Comparison of ENCODE assay signal across 9 cellular contexts in the genomic region with DNA sequence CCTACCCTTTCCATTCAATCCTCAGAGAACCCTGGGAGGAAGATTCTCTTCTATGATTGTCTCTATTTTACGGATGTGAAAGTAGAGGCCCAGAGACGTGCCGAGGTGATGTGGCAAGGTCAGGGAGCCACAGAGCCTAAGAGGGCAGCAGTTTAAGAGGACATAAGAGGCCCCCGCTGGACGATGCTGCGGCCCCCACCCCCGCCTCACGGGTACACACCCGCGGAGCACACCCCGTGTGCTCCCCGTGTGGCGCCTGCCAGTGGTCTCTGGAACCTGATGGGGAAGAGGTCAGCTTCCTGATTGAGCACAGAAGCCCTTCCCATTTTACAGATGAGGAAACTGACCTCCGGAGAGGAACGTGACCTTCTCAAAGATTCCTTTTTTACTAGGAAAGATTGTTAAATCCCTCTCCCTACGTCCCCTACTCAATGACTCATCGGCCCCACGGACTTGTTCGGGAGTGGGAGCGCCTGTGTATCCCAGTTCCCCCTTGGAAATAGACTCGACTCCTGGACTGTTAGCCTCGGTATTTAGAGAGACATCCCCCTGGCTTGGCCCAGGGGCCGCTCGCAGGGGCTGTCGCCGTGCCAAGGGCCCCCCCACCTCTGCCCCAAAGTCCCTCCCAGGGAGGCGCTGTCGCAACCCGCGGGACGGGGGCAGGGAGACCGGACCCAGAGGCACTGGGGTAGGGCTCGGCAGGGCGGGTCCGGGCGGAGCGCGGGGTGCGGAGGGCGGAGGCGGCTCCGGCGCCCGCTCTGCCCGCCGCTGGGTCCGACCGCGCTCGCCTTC. TPM values are rescaled to one million over a fixed set of nuclear protein-coding genes. Genes with fewer than 3 reads are reported as not detected.
DNase-seq lines count a peak whose midpoint lies in the region; ATAC-seq and TF ChIP-seq lines count a peak whose summit lies in the region.
"Had no signal": no experiment of that assay in that cellular context is flagged by ENCODE, and none has a peak within 500 bp of the region (broad histone marks: within the 10 kb centered on the region; RNA-seq: fewer than 3 reads in every experiment).

A gene with protein sequence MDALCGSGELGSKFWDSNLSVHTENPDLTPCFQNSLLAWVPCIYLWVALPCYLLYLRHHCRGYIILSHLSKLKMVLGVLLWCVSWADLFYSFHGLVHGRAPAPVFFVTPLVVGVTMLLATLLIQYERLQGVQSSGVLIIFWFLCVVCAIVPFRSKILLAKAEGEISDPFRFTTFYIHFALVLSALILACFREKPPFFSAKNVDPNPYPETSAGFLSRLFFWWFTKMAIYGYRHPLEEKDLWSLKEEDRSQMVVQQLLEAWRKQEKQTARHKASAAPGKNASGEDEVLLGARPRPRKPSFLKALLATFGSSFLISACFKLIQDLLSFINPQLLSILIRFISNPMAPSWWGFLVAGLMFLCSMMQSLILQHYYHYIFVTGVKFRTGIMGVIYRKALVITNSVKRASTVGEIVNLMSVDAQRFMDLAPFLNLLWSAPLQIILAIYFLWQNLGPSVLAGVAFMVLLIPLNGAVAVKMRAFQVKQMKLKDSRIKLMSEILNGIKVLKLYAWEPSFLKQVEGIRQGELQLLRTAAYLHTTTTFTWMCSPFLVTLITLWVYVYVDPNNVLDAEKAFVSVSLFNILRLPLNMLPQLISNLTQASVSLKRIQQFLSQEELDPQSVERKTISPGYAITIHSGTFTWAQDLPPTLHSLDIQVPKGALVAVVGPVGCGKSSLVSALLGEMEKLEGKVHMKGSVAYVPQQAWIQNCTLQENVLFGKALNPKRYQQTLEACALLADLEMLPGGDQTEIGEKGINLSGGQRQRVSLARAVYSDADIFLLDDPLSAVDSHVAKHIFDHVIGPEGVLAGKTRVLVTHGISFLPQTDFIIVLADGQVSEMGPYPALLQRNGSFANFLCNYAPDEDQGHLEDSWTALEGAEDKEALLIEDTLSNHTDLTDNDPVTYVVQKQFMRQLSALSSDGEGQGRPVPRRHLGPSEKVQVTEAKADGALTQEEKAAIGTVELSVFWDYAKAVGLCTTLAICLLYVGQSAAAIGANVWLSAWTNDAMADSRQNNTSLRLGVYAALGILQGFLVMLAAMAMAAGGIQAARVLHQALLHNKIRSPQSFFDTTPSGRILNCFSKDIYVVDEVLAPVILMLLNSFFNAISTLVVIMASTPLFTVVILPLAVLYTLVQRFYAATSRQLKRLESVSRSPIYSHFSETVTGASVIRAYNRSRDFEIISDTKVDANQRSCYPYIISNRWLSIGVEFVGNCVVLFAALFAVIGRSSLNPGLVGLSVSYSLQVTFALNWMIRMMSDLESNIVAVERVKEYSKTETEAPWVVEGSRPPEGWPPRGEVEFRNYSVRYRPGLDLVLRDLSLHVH (N-terminal part only) (plus strand): TSS at position 759 of the 792 bp plus-strand sequence. CDS start 56 bp downstream, outside the sequence.

- no peak within 1 kb of the TSS for H4K12ac ChIP-seq in trophoblast cell (ENCODE audit: low read depth, low read length)

- H3K4me3 ChIP-seq in GM23248 = peak within 1 kb of the TSS; percentile 77
- peak within 1 kb of the TSS; percentile 13 to 56 for H3K4me3 ChIP-seq in gastroesophageal sphincter
- H3K4me3 ChIP-seq in trophoblast cell (ENCODE audit: low read depth, low read length) = no peak within 1 kb of the TSS

- H3K9ac ChIP-seq in GM23248 (peak within 1 kb of the TSS; percentile 73), trophoblast cell (ENCODE audit: low read length) (no peak within 1 kb of the TSS)
- H3K9ac ChIP-seq: KMS-11 had no signal

- no peak within 1 kb of the TSS for H3K4ac ChIP-seq in trophoblast cell (ENCODE audit: low read depth, low read length)

- no peaks in the 10 kb centered on the region for H3K4me1 Mint-ChIP-seq in activated T-helper 1 cell treated with anti-CD3 and anti-CD28 coated beads, Interleukin-12 subunit alpha, Interleukin-12 subunit beta, Interleukin-2, Interleukin-4 antibody, amounts not matched to agents 30 ng/mL and 10 ng/mL and 1 ng/mL, durations not matched to agents 14 hours and 24 hours and 36 hours (ENCODE audit: low read depth)

- WGBS in GM23248 (ENCODE audit: low coverage in 1 of 2, low lambda C conversion rate in 2 of 2, missing lambda C conversion rate in 2 of 2), 2 experiments = 21 to 27% methylated on average over 40 to 45 of the region's 50 CpGs
- WGBS in gastroesophageal sphincter (ENCODE audit: low coverage in 1 of 2), 2 donors = 19 to 57% methylated on average over 6 to 9 of the region's 50 CpGs
- no CpG with 5 or more reads among the region's 50 CpGs for WGBS in trophoblast cell (ENCODE audit: extremely low coverage, insufficient coverage, insufficient read length)

- no peak within 1 kb of the TSS for H3K23ac ChIP-seq in trophoblast cell (ENCODE audit: low read length)

- no peak within 1 kb of the TSS for H2BK120ac ChIP-seq in trophoblast cell (ENCODE audit: insufficient read depth, low read length, poor library complexity)

- no peak within 1 kb of the TSS for H4K8ac ChIP-seq in trophoblast cell (ENCODE audit: low read depth, low read length)

- peak; percentile 30 for ATAC-seq in SK-N-SH treated with all-trans-retinoic acid at 6 μM for 48 hours
- ATAC-seq in gastroesophageal sphincter = peak; percentile 60

- H3K18ac ChIP-seq in trophoblast cell (ENCODE audit: low read length) = no peak within 1 kb of the TSS

- H3K4me3 Mint-ChIP-seq in activated T-helper 1 cell treated with anti-CD3 and anti-CD28 coated beads, Interleukin-12 subunit alpha, Interleukin-12 subunit beta, Interleukin-2, Interleukin-4 antibody, amounts not matched to agents 30 ng/mL and 10 ng/mL and 1 ng/mL, durations not matched to agents 14 hours and 24 hours and 36 hours = no peak within 1 kb of the TSS

- H3K14ac ChIP-seq in trophoblast cell (ENCODE audit: low read length) = no peak within 1 kb of the TSS

- no peak within 1 kb of the TSS for H3K27ac ChIP-seq in GM23248
- peak within 1 kb of the TSS in 1 of 4 donors; percentile 23 for H3K27ac ChIP-seq in gastroesophageal sphincter
- no peak within 1 kb of the TSS for H3K27ac ChIP-seq in trophoblast cell (ENCODE audit: low read depth, low read length)
- H3K27ac ChIP-seq: KMS-11 had no signal

- H2BK12ac ChIP-seq in trophoblast cell (ENCODE audit: low read length) = no peak within 1 kb of the TSS

- H3K27me3 ChIP-seq in GM23248 (replicated peaks; ENCODE audit: insufficient read depth) = no peaks in the 10 kb centered on the region
- peaks cover 73% of the 10 kb centered on the region for H3K27me3 ChIP-seq in gastroesophageal sphincter
- peaks cover 33% of the 10 kb centered on the region for H3K27me3 ChIP-seq in trophoblast cell (ENCODE audit: insufficient read depth, low read length)

- DNase-seq in GM23248 = peak; percentile 68
- peak in 1 of 2 donors; percentile 23 for DNase-seq in trophoblast cell
- DNase-seq in foreskin melanocyte = no peak
- DNase-seq in germinal center (ENCODE audit: low spot score) = no peak
- DNase-seq in activated T-helper 1 cell treated with anti-CD3 and anti-CD28 coated beads, Interleukin-12 subunit alpha, Interleukin-12 subunit beta, Interleukin-2, Interleukin-4 antibody, amounts not matched to agents 30 ng/mL and 10 ng/mL and 1 ng/mL, durations not matched to agents 14 hours and 24 hours and 36 hours (ENCODE audit: low spot score) = no peak
- no peak for DNase-seq in NK-92 treated with Interleukin-12 subunit alpha and Interleukin-12 subunit beta, amount 100 ng/mL, for 24 hours (lab: John Stamatoyannopoulos, UW)

- H2BK5ac ChIP-seq in trophoblast cell (ENCODE audit: low read depth, low read length, poor library complexity) = no peak within 1 kb of the TSS

- TF ChIP-seq CTCF in gastroesophageal sphincter (IDR thresholded peaks at IDR 0.05) = no peak

- H3K79me1 ChIP-seq in trophoblast cell (ENCODE audit: low read length) = peaks cover under 1% of the 10 kb centered on the region

- TF ChIP-seq POLR2A in gastroesophageal sphincter (IDR thresholded peaks at IDR 0.05) = no peak

- no peaks in the 10 kb centered on the region for H3K9me3 ChIP-seq in GM23248 (ENCODE audit: low read depth)
- H3K9me3 ChIP-seq in gastroesophageal sphincter = no peaks in the 10 kb centered on the region
- H3K9me3 ChIP-seq in trophoblast cell (ENCODE audit: insufficient read depth, low read depth, low read length) = no peaks in the 10 kb centered on the region

- H3K9me2 ChIP-seq in GM23248 (ENCODE audit: insufficient read depth) = no peaks in the 10 kb centered on the region

- no peaks in the 10 kb centered on the region for H3K36me3 Mint-ChIP-seq in activated T-helper 1 cell treated with anti-CD3 and anti-CD28 coated beads, Interleukin-12 subunit alpha, Interleukin-12 subunit beta, Interleukin-2, Interleukin-4 antibody, amounts not matched to agents 30 ng/mL and 10 ng/mL and 1 ng/mL, durations not matched to agents 14 hours and 24 hours and 36 hours (ENCODE audit: low read depth)

- H3K79me2 ChIP-seq in GM23248 (ENCODE audit: insufficient read depth) (peaks cover 21% of the 10 kb centered on the region), trophoblast cell (ENCODE audit: control insufficient read depth, insufficient read depth, low read length, poor library complexity) (no peaks in the 10 kb centered on the region)

- peaks cover 20% of the 10 kb centered on the region; the same call in 1 of the 2 replicates for H3F3A ChIP-seq in GM23248 (ENCODE audit: insufficient read depth)

- H3K4me2 ChIP-seq in GM23248 (ENCODE audit: unreplicated experiment) (peak within 1 kb of the TSS; percentile 91), trophoblast cell (ENCODE audit: low read length) (peak within 1 kb of the TSS; percentile 50)
- H3K4me2 ChIP-seq: KMS-11 had no signal

- H3K36me3 ChIP-seq in GM23248 (ENCODE audit: low read depth) (no peaks in the 10 kb centered on the region), gastroesophageal sphincter (no peaks in the 10 kb centered on the region), trophoblast cell (ENCODE audit: control insufficient read depth in 1 of 2, insufficient read depth in 2 of 2, low read length in 2 of 2) (no peaks in the 10 kb centered on the region)

- TF ChIP-seq EP300 in gastroesophageal sphincter (IDR thresholded peaks at IDR 0.05) = no peak

- H3K4me1 ChIP-seq in GM23248 (ENCODE audit: insufficient read depth) = peaks cover 16% of the 10 kb centered on the region
- peaks cover 0 to 29% (median 22%) of the 10 kb centered on the region in 3 donors for H3K4me1 ChIP-seq in gastroesophageal sphincter
- H3K4me1 ChIP-seq in trophoblast cell (ENCODE audit: control insufficient read depth in 1 of 2, insufficient read depth in 2 of 2, low read length in 2 of 2) = peaks cover 9 to 17% of the 10 kb centered on the region in 2 experiments

- H4K91ac ChIP-seq in trophoblast cell (ENCODE audit: low read depth, low read length) = no peak within 1 kb of the TSS

- in situ Hi-C loops in GM23248 (cut with MboI) = no loop called here

- peaks cover 74% of the 10 kb centered on the region for H3K27me3 Mint-ChIP-seq in activated T-helper 1 cell treated with anti-CD3 and anti-CD28 coated beads, Interleukin-12 subunit alpha, Interleukin-12 subunit beta, Interleukin-2, Interleukin-4 antibody, amounts not matched to agents 30 ng/mL and 10 ng/mL and 1 ng/mL, durations not matched to agents 14 hours and 24 hours and 36 hours (ENCODE audit: insufficient read depth)

- no peaks in the 10 kb centered on the region for H3K9me3 Mint-ChIP-seq in activated T-helper 1 cell treated with anti-CD3 and anti-CD28 coated beads, Interleukin-12 subunit alpha, Interleukin-12 subunit beta, Interleukin-2, Interleukin-4 antibody, amounts not matched to agents 30 ng/mL and 10 ng/mL and 1 ng/mL, durations not matched to agents 14 hours and 24 hours and 36 hours

- no peaks in the 10 kb centered on the region for H4K20me1 ChIP-seq in GM23248 (ENCODE audit: insufficient read depth)

- intact Hi-C loops in activated T-helper 1 cell treated with anti-CD3 and anti-CD28 coated beads, Interleukin-12 subunit alpha, Interleukin-12 subunit beta, Interleukin-2, Interleukin-4 antibody, amounts not matched to agents 30 ng/mL and 10 ng/mL and 1 ng/mL, durations not matched to agents 14 hours and 24 hours and 36 hours (cut with micrococcal nuclease) = loop anchor here (5.0 kb wide), 1 partner anchor 48 kb away; no protein-coding TSS in a partner anchor

- H2AK5ac ChIP-seq in trophoblast cell (ENCODE audit: low read length) = no peak within 1 kb of the TSS

- H2AFZ ChIP-seq in GM23248 (peak within 1 kb of the TSS; percentile 80), trophoblast cell (ENCODE audit: insufficient read depth, low read length, poor library complexity) (no peak within 1 kb of the TSS)

- H3K27ac Mint-ChIP-seq in activated T-helper 1 cell treated with anti-CD3 and anti-CD28 coated beads, Interleukin-12 subunit alpha, Interleukin-12 subunit beta, Interleukin-2, Interleukin-4 antibody, amounts not matched to agents 30 ng/mL and 10 ng/mL and 1 ng/mL, durations not matched to agents 14 hours and 24 hours and 36 hours = no peak within 1 kb of the TSS

RNA-seq across cellular contexts. Expression of the gene that starts here (rescaled TPM):
- total RNA-seq in GM23248 (2014; rRNA removed; shearing (Covaris generic)) = 28.3 and 32.0 TPM in 2 replicates
- polyA plus RNA-seq in GM23248 (2016; fragmentation: Nextera tagmentation; extraction: Ambion mirVana) = 35.0 and 38.5 TPM in 2 replicates
- 10 to 100 TPM in 1 of 4 donors, 1 to 10 TPM in 3; 2.0 to 18.7 (median 5.1) TPM for total RNA-seq in gastroesophageal sphincter
- polyA plus RNA-seq in trophoblast cell (2013) = 0.04 and 0.07 TPM in 2 replicates
- total RNA-seq in activated T-helper 1 cell treated with anti-CD3 and anti-CD28 coated beads, Interleukin-12 subunit alpha, Interleukin-12 subunit beta, Interleukin-2, Interleukin-4 antibody, amounts not matched to agents 30 ng/mL and 10 ng/mL and 1 ng/mL, durations not matched to agents 14 hours and 24 hours and 36 hours = not detected in 2 replicates
